ENCODE assay signal across 27 cellular contexts in the genomic region with DNA sequence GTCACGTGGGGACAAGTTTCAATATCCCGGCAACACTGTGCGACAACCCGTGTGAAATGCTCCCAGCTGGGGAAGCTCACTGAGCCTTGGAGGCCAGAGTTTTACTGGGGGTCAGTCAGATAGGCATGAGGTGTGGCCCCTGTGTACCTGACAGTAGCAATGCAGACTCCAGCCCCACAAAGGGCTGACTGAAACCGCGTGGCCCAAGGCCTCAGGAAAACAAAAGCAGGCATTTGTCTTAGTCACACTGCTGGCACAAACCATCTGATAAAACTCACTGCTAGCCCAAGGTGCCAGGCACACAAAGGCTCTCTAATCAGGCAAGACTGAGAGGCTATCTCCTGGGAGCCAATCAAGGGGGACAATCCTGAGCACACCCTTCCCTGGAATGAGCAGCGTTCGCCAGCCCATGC.
DNase-seq lines count a peak whose midpoint lies in the region; ATAC-seq, FAIRE-seq and TF ChIP-seq lines count a peak whose summit lies in the region.
"Had no signal": no experiment of that assay in that cellular context is flagged by ENCODE, and none has a peak within 500 bp of the region (broad histone marks: within the 10 kb centered on the region; RNA-seq: fewer than 3 reads in every experiment).

No MANE protein-coding gene starts in this region.

- TF ChIP-seq CTCF in keratinocyte (optimal IDR thresholded peaks at IDR 0.05 in 1 of 3, IDR thresholded peaks at IDR 0.05 in 1 of 3, conservative IDR thresholded peaks at IDR 0.05 in 1 of 3; ENCODE audit: extremely low read depth in 1 of 3, insufficient read depth in 2 of 3, low read length in 3 of 3) = no peak
- no peak for TF ChIP-seq CTCF in retinal pigment epithelial cell (conservative IDR thresholded peaks at IDR 0.05; ENCODE audit: low read depth, low read length)

- no peaks in the 10 kb centered on the region for H3K36me3 Mint-ChIP-seq in CD8-positive, alpha-beta memory T cell
- H3K36me3 Mint-ChIP-seq: activated naive CD4-positive, alpha-beta T cell treated with anti-CD3 and anti-CD28 coated beads, Interleukin-2, amount 50 U/mL, for 72 hours; CD4-positive, alpha-beta memory T cell; natural killer cell treated with Interleukin-12 subunit alpha and Interleukin-12 subunit beta and Interleukin-15 and Interleukin-18, amount 100 ng/mL, for 72 hours; WTC11 had no signal

- H3K4me3 ChIP-seq in keratinocyte (ENCODE audit: control insufficient read depth in 2 of 3, extremely low read depth in 1 of 3, insufficient read depth in 2 of 3, low read depth in 1 of 3, low read length in 3 of 3) = no peak overlapping the region
- H3K4me3 ChIP-seq in retinal pigment epithelial cell (ENCODE audit: low read length) = no peak overlapping the region
- H3K4me3 ChIP-seq in CD8-positive, alpha-beta memory T cell (ENCODE audit: low read length) = no peak overlapping the region
- H3K4me3 ChIP-seq: colonic mucosa, esophagus squamous epithelium, heart right ventricle, thoracic aorta had no signal

- DNase-seq in ELF-1 (ENCODE audit: low read depth, low spot score) = peak; percentile 65
- peak; percentile 7 for DNase-seq in SW480 (ENCODE audit: low spot score)
- peak; percentile 23 for DNase-seq in keratinocyte (ENCODE audit: low read depth, low spot score)
- DNase-seq in retinal pigment epithelial cell (ENCODE audit: low read depth) = peak; percentile 63
- DNase-seq in NK-92 treated with Interleukin-12 subunit alpha and Interleukin-12 subunit beta, amount 100 ng/mL, for 24 hours (lab: John Stamatoyannopoulos, UW) = no peak
- no peak for DNase-seq in CD8-positive, alpha-beta memory T cell
- DNase-seq: activated CD4-positive, alpha-beta T cell treated with anti-CD3 and anti-CD28 coated beads, Interleukin-2, amount 10 ng/mL, durations not matched to agents 24 days and 14 days; activated effector memory CD4-positive, alpha-beta T cell treated with Interleukin-2 at 50 U/mL for 16 hours; activated T-cell treated with anti-CD3 and anti-CD28 coated beads, Interleukin-2, amount 50 U/mL, for 1 hour; colonic mucosa; EL; esophagus squamous epithelium; foreskin melanocyte; H7; heart right ventricle; kidney; NCI-H146; NCI-H2107; stimulated activated CD4-positive, alpha-beta T cell treated with anti-CD3 and anti-CD28 coated beads, Interleukin-1b, Interleukin-23, amount 100 ng/mL, for 48 hours; stimulated activated naive CD8-positive, alpha-beta T cell treated with anti-CD3 and anti-CD28 coated beads, Interleukin-15, Interleukin-2, amounts not matched to agents 100 U/mL and 50 U/mL, for 24 hours had no signal

- FAIRE-seq in keratinocyte (lab: Jason Lieb, UNC) = peak; percentile 49
- FAIRE-seq: kidney had no signal

- no peak overlapping the region for H3K9ac ChIP-seq in keratinocyte (ENCODE audit: control insufficient read depth, extremely low read depth, insufficient read depth, low read length)

- H3K27me3 ChIP-seq in keratinocyte (ENCODE audit: control insufficient read depth, extremely low read depth, insufficient read depth, low read length) = no peaks in the 10 kb centered on the region
- no peaks in the 10 kb centered on the region for H3K27me3 ChIP-seq in CD8-positive, alpha-beta memory T cell (ENCODE audit: insufficient read depth, low read length, poor library complexity, severe bottlenecking)
- H3K27me3 ChIP-seq: colonic mucosa, esophagus squamous epithelium had no signal

- peaks cover 27% of the 10 kb centered on the region for H3K4me1 ChIP-seq in keratinocyte (ENCODE audit: control insufficient read depth, extremely low read depth, insufficient read depth, low read length)
- no peaks in the 10 kb centered on the region for H3K4me1 ChIP-seq in CD8-positive, alpha-beta memory T cell (ENCODE audit: insufficient read depth, low read length)
- H3K4me1 ChIP-seq: colonic mucosa, heart right ventricle had no signal

- H4K20me1 ChIP-seq in keratinocyte (ENCODE audit: control insufficient read depth, extremely low read depth, insufficient read depth, low read length) = no peaks in the 10 kb centered on the region

- dilution Hi-C loops in keratinocyte (cut with MboI; ENCODE audit: extremely low pct_ligation_motif_present, low sequenced_read_pairs) = no loop called here

- H3K9me3 ChIP-seq in keratinocyte (ENCODE audit: control insufficient read depth, low read depth, low read length) = no peaks in the 10 kb centered on the region
- H3K9me3 ChIP-seq in CD8-positive, alpha-beta memory T cell (ENCODE audit: low read length) = no peaks in the 10 kb centered on the region
- H3K9me3 ChIP-seq: colonic mucosa, esophagus squamous epithelium, heart right ventricle, thoracic aorta had no signal

- H3K9me3 Mint-ChIP-seq in CD8-positive, alpha-beta memory T cell = peaks cover 0 to 5% (median 0%) of the 10 kb centered on the region in 5 donors
- H3K9me3 Mint-ChIP-seq: activated CD4-positive, alpha-beta T cell treated with anti-CD3 and anti-CD28 coated beads, Interleukin-2, amount 10 ng/mL, durations not matched to agents 24 days and 14 days; activated naive CD4-positive, alpha-beta T cell treated with anti-CD3 and anti-CD28 coated beads, Interleukin-2, amount 50 U/mL, for 72 hours; natural killer cell treated with Interleukin-12 subunit alpha and Interleukin-12 subunit beta and Interleukin-15 and Interleukin-18, amount 100 ng/mL, for 72 hours had no signal

- no peak overlapping the region for H3K4me3 Mint-ChIP-seq in CD8-positive, alpha-beta memory T cell
- H3K4me3 Mint-ChIP-seq: activated CD4-positive, alpha-beta T cell treated with anti-CD3 and anti-CD28 coated beads, Interleukin-2, amount 10 ng/mL, durations not matched to agents 24 days and 14 days; CD4-positive, alpha-beta memory T cell; natural killer cell treated with Interleukin-12 subunit alpha and Interleukin-12 subunit beta and Interleukin-15 and Interleukin-18, amount 100 ng/mL, for 72 hours; WTC11 had no signal

- H3K36me3 ChIP-seq in keratinocyte (ENCODE audit: control insufficient read depth in 2 of 2, extremely low read depth in 1 of 2, insufficient read depth in 2 of 2, low read length in 2 of 2) = no peaks in the 10 kb centered on the region
- H3K36me3 ChIP-seq in CD8-positive, alpha-beta memory T cell (ENCODE audit: insufficient read depth, low read length) = no peaks in the 10 kb centered on the region
- H3K36me3 ChIP-seq: colonic mucosa, esophagus squamous epithelium, heart right ventricle, thoracic aorta had no signal

- no peak for ATAC-seq in SK-N-SH treated with all-trans-retinoic acid at 6 μM for 48 hours
- no peak for ATAC-seq in HG02610 (IDR thresholded peaks at IDR 0.05; ENCODE audit: unreplicated experiment)
- ATAC-seq: activated naive CD4-positive, alpha-beta T cell treated with anti-CD3 and anti-CD28 coated beads, Interleukin-2, amount 50 U/mL, for 72 hours; natural killer cell treated with Interleukin-12 subunit alpha and Interleukin-12 subunit beta and Interleukin-15 and Interleukin-18, amount 100 ng/mL, for 72 hours; stimulated activated naive CD8-positive, alpha-beta T cell treated with anti-CD3 and anti-CD28 coated beads, Interleukin-15, Interleukin-2, amounts not matched to agents 100 U/mL and 50 U/mL, for 24 hours; WTC11 had no signal

- POLR2A ChIA-PET in CD8-positive, alpha-beta memory T cell (lab: Charles Lee) = no interaction called here

- peak overlapping the region; percentile 30 for H3K4me2 ChIP-seq in keratinocyte (ENCODE audit: control insufficient read depth, extremely low read depth, insufficient read depth, low read depth, low read length)

- H2AFZ ChIP-seq in keratinocyte (ENCODE audit: control insufficient read depth, low read length) = peak overlapping the region; percentile 31

- peaks cover 0 to 6% of the 10 kb centered on the region in 2 donors for H3K27me3 Mint-ChIP-seq in CD8-positive, alpha-beta memory T cell
- H3K27me3 Mint-ChIP-seq: activated CD4-positive, alpha-beta T cell treated with anti-CD3 and anti-CD28 coated beads, Interleukin-2, amount 10 ng/mL, durations not matched to agents 24 days and 14 days; CD4-positive, alpha-beta memory T cell; natural killer cell treated with Interleukin-12 subunit alpha and Interleukin-12 subunit beta and Interleukin-15 and Interleukin-18, amount 100 ng/mL, for 72 hours had no signal

- no peaks in the 10 kb centered on the region for H3K9me1 ChIP-seq in keratinocyte (ENCODE audit: control insufficient read depth, extremely low read depth, insufficient read depth, low read length)

- no peaks in the 10 kb centered on the region for H3K4me1 Mint-ChIP-seq in CD8-positive, alpha-beta memory T cell
- H3K4me1 Mint-ChIP-seq: activated CD4-positive, alpha-beta T cell treated with anti-CD3 and anti-CD28 coated beads, Interleukin-2, amount 10 ng/mL, durations not matched to agents 24 days and 14 days; CD4-positive, alpha-beta memory T cell had no signal

- H3K27ac ChIP-seq in keratinocyte (ENCODE audit: control insufficient read depth, insufficient read depth, low read length) = no peak overlapping the region
- H3K27ac ChIP-seq in CD8-positive, alpha-beta memory T cell (ENCODE audit: low read depth, low read length) = no peak overlapping the region
- H3K27ac ChIP-seq: colonic mucosa, esophagus squamous epithelium, heart right ventricle, thoracic aorta had no signal

- H3K27ac Mint-ChIP-seq in CD8-positive, alpha-beta memory T cell = no peak overlapping the region
- H3K27ac Mint-ChIP-seq: activated CD4-positive, alpha-beta T cell treated with anti-CD3 and anti-CD28 coated beads, Interleukin-2, amount 10 ng/mL, durations not matched to agents 24 days and 14 days; activated naive CD4-positive, alpha-beta T cell treated with anti-CD3 and anti-CD28 coated beads, Interleukin-2, amount 50 U/mL, for 72 hours; CD4-positive, alpha-beta memory T cell; natural killer cell treated with Interleukin-12 subunit alpha and Interleukin-12 subunit beta and Interleukin-15 and Interleukin-18, amount 100 ng/mL, for 72 hours; WTC11 had no signal

- CTCF ChIA-PET in CD8-positive, alpha-beta memory T cell (lab: Charles Lee) = no interaction called here

- H3K79me2 ChIP-seq in keratinocyte (ENCODE audit: control insufficient read depth, insufficient read depth, low read length) = no peaks in the 10 kb centered on the region

TF ChIP-seq in SK-N-SH treated with all-trans-retinoic acid at 6 μM for 48 hours, 23 proteins besides CTCF, POLR2A, EP300 and RAD21 (continues in another document):
- TF ChIP-seq ZNF8 (CRISPR knock-in tag; IDR thresholded peaks at IDR 0.05) (no peak), ZNF70 (CRISPR knock-in tag; IDR thresholded peaks at IDR 0.05) (no peak), TCF4 (CRISPR knock-in tag; IDR thresholded peaks at IDR 0.05; ENCODE audit: borderline replicate concordance) (no peak), GLIS3 (CRISPR knock-in tag; IDR thresholded peaks at IDR 0.05) (no peak), BACH2 (CRISPR knock-in tag; IDR thresholded peaks at IDR 0.05; ENCODE audit: borderline replicate concordance) (no peak), OSR1 (CRISPR knock-in tag; IDR thresholded peaks at IDR 0.05) (no peak)

Comparison
In these comparisons a context has a peak if more than half of its experiments do, and no peak if none do; other contexts are left out.
1. DNase-seq: peak in ELF-1 (single experiment), SW480 (single experiment), keratinocyte (single experiment) and retinal pigment epithelial cell (single experiment); none in NK-92 treated with Interleukin-12 subunit alpha and Interleukin-12 subunit beta, amount 100 ng/mL, for 24 hours (single experiment) and CD8-positive, alpha-beta memory T cell (0 of 5).